8 cellular contexts compared by ENCODE assay signal in the genomic region with DNA sequence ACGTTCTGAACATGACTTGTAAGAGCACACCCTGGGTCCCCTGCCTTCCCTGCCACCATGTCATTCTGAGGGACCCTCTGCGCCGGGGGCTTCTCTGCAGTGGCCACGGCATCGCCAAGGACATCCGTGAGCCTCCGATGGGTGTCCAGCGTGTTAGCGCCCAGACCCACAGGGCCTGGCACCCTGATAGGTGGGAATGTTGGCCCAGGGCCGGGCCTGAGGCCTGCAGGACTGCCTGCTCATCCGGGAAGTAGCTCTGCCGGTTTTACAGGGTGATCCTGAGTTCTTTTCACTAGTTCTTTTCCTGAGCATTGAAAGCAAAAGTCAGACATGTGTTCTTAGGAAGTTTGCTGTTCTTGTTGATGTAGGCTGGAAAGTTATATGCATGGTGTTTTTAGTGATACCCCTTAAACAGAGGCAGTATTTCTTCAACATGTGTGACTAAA. TPM values are rescaled to one million over a fixed set of nuclear protein-coding genes. Genes with fewer than 3 reads are reported as not detected.
DNase-seq lines count a peak whose midpoint lies in the region; ATAC-seq and TF ChIP-seq lines count a peak whose summit lies in the region.

No MANE protein-coding gene starts in this region.

- DNase-seq in activated CD4-positive, alpha-beta T cell treated with anti-CD3 and anti-CD28 coated beads, Interleukin-2, amount 10 ng/mL, durations not matched to agents 24 days and 14 days: no peak
- no peak for DNase-seq in activated CD4-positive, alpha-beta T cell treated with anti-CD3 and anti-CD28 coated beads for 48 hours
- DNase-seq in T-helper 17 cell (no peak), epithelial cell of prostate (ENCODE audit: low read depth, low spot score) (no peak), spleen (no peak), RPMI8226 (no peak), COLO668 (lab: John Stamatoyannopoulos, UW; ENCODE audit: unreplicated experiment) (no peak)
- no peak for DNase-seq in stimulated activated CD8-positive, alpha-beta memory T cell treated with anti-CD3 and anti-CD28 coated beads, Interleukin-4, amount 100 ng/mL, for 48 hours

- H3K4me1 ChIP-seq in spleen: peaks cover 0 to 18% (median 11%) of the 10 kb centered on the region in 6 donors

- H3K9me3 Mint-ChIP-seq in activated CD4-positive, alpha-beta T cell treated with anti-CD3 and anti-CD28 coated beads, Interleukin-2, amount 10 ng/mL, durations not matched to agents 24 days and 14 days: no peaks in the 10 kb centered on the region

- intact Hi-C loops in activated CD4-positive, alpha-beta T cell treated with anti-CD3 and anti-CD28 coated beads, Interleukin-2, amount 10 ng/mL, durations not matched to agents 24 days and 14 days (cut with micrococcal nuclease): loop anchor here (2.0 to 10.0 kb wide), 4 partner anchors 16 to 1954 kb away; a partner anchor contains a TSS
- intact Hi-C loops in spleen (cut with DNase I; ENCODE audit: low total_unique reads): no loop called here

- no peaks in the 10 kb centered on the region for H3K27me3 ChIP-seq in spleen (replicated peaks in 1 of 7)

- ATAC-seq in T-helper 17 cell: no peak

- H3K27ac ChIP-seq in epithelial cell of prostate: peak overlapping the region; percentile 85
- H3K27ac ChIP-seq in spleen: peak overlapping the region in 7 of 8 donors; percentile 11 to 82 (median 55)

- no peaks in the 10 kb centered on the region for H3K27me3 Mint-ChIP-seq in activated CD4-positive, alpha-beta T cell treated with anti-CD3 and anti-CD28 coated beads, Interleukin-2, amount 10 ng/mL, durations not matched to agents 24 days and 14 days
- H3K27me3 Mint-ChIP-seq in T-helper 17 cell: no peaks in the 10 kb centered on the region

- H3K4me3 ChIP-seq in spleen: no peak overlapping the region

- H3K9me3 ChIP-seq in T-helper 17 cell (ENCODE audit: control insufficient read depth, low read length, poor library complexity, severe bottlenecking): no peaks in the 10 kb centered on the region
- H3K9me3 ChIP-seq in spleen: no peaks in the 10 kb centered on the region

- 80 to 93% (median 89%) methylated on average over 5 to 12 of the region's 12 CpGs for WGBS in spleen, 5 donors

- H3K4me3 Mint-ChIP-seq in activated CD4-positive, alpha-beta T cell treated with anti-CD3 and anti-CD28 coated beads, Interleukin-2, amount 10 ng/mL, durations not matched to agents 24 days and 14 days: peak overlapping the region; percentile 65
- H3K4me3 Mint-ChIP-seq in T-helper 17 cell: peak overlapping the region; percentile 89

- peaks cover 40% of the 10 kb centered on the region for H3K4me1 Mint-ChIP-seq in activated CD4-positive, alpha-beta T cell treated with anti-CD3 and anti-CD28 coated beads, Interleukin-2, amount 10 ng/mL, durations not matched to agents 24 days and 14 days
- H3K4me1 Mint-ChIP-seq in T-helper 17 cell: peaks cover 28% of the 10 kb centered on the region

- H3K27ac Mint-ChIP-seq in activated CD4-positive, alpha-beta T cell treated with anti-CD3 and anti-CD28 coated beads, Interleukin-2, amount 10 ng/mL, durations not matched to agents 24 days and 14 days: peak overlapping the region; percentile 86
- peak overlapping the region; percentile 99 for H3K27ac Mint-ChIP-seq in T-helper 17 cell

- no peak for TF ChIP-seq POLR2A in spleen (IDR thresholded peaks at IDR 0.05)

- H3K36me3 Mint-ChIP-seq in activated CD4-positive, alpha-beta T cell treated with anti-CD3 and anti-CD28 coated beads, Interleukin-2, amount 10 ng/mL, durations not matched to agents 24 days and 14 days (ENCODE audit: low read depth): peaks cover 78% of the 10 kb centered on the region
- H3K36me3 Mint-ChIP-seq in T-helper 17 cell (ENCODE audit: low read depth): peaks cover 16% of the 10 kb centered on the region

- TF ChIP-seq CTCF in spleen (IDR thresholded peaks at IDR 0.05 in 8 of 11, conservative IDR thresholded peaks at IDR 0.05 in 3 of 11): no peak

- H3K36me3 ChIP-seq in spleen: peaks cover 2 to 100% (median 90%) of the 10 kb centered on the region in 6 donors

RNA-seq across cellular contexts. Expression of a gene that starts 54.5 kb away (rescaled TPM):
- total RNA-seq in activated CD4-positive, alpha-beta T cell treated with anti-CD3 and anti-CD28 coated beads, Interleukin-2, amount 10 ng/mL, durations not matched to agents 24 days and 14 days: 17.4 and 18.1 TPM in 2 replicates
- total RNA-seq in T-helper 17 cell (10 to 100 TPM; 23.6 to 29.7 TPM), spleen (10 to 100 TPM; 29.2 to 60.6 (median 40.4) TPM)
- polyA plus RNA-seq in spleen: 10 to 100 TPM in 2 of 3 donors, 1 to 10 TPM in 1; 8.4 to 13.7 (median 10.8) TPM
